1 cellular context compared by ENCODE assay signal in the genomic region with DNA sequence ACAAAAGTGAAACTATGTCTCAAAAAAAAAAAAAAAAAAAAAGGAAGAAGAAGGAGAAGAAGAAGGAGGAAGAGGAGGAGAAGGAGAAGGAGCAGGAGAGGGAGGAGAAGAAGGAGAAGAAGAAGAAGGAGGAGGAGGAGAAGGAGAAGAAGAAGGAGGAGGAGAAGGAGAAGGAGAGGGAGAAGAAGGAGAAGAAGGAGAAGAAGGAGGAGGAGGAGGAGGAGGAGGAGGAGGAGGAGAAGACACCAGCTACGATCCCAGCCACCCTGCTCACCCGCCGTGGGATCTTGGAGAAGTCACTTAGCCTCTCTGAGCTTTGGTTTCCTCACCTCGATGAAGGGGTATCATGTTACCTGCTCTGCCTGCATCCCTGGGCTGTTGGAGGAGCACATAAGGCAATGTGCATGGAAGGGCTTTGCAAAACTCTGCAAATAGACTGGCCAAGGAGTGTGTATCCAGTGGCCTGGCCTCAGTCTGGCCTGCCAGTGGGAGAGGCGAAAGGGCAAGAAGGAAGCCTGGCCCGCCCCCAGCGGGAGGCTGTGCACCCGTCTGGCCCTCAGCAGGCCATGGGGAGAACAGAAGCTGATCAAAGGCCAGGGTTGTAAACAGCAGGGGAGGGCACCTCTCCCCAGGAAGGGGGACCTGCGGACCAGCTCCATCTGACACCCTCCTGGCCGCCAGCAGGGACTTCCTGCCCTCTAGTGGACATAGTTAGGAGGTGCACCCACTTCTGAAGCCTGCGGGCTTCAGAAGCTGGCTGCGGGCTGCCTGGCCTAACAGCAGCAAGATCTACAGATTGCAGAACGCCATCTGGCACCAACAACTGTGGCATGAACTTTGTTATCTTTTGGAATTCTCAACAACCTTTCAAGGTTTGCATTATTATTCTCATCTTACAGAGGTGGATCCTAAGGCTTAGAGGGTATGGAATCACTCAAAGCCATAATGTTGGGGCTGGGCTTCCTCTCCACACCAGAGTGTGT.
TF ChIP-seq lines count a peak whose summit lies in the region.

No MANE protein-coding gene starts in this region.

TF ChIP-seq in A549, 52 proteins besides CTCF, POLR2A, EP300 and RAD21 (continued from another document):
- TF ChIP-seq, protein P1, sequence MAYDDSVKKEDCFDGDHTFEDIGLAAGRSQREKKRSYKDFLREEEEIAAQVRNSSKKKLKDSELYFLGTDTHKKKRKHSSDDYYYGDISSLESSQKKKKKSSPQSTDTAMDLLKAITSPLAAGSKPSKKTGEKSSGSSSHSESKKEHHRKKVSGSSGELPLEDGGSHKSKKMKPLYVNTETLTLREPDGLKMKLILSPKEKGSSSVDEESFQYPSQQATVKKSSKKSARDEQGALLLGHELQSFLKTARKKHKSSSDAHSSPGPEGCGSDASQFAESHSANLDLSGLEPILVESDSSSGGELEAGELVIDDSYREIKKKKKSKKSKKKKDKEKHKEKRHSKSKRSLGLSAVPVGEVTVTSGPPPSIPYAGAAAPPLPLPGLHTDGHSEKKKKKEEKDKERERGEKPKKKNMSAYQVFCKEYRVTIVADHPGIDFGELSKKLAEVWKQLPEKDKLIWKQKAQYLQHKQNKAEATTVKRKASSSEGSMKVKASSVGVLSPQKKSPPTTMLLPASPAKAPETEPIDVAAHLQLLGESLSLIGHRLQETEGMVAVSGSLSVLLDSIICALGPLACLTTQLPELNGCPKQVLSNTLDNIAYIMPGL (CRISPR knock-in tag; IDR thresholded peaks at IDR 0.05; ENCODE audit: borderline replicate concordance) = no peak
TF ChIP-seq in A549: peak in this region for 2.
